25 cellular contexts compared by ENCODE assay signal in genomic region chr18:47113796-47114540, GRCh38. TPM values are rescaled to one million over a fixed set of nuclear protein-coding genes. Genes with fewer than 3 reads are reported as not detected.
A peak's percentile ranks its signal among the peaks of the same experiment; 100 is the strongest.
DNase-seq lines count a peak whose midpoint lies in the region; ATAC-seq and TF ChIP-seq lines count a peak whose summit lies in the region.
"Had no signal": no experiment of that assay in that cellular context is flagged by ENCODE, and none has a peak within 500 bp of the region (broad histone marks: within the 10 kb centered on the region; RNA-seq: fewer than 3 reads in every experiment).

No MANE protein-coding gene starts in this region.

- no peak for TF ChIP-seq CTCF in left lung (IDR thresholded peaks at IDR 0.05)

- H3K27me3 ChIP-seq in left lung, result no peaks in the 10 kb centered on the region
- H3K27me3 ChIP-seq in CD8-positive, alpha-beta memory T cell (ENCODE audit: insufficient read depth, low read length, poor library complexity, severe bottlenecking), result no peaks in the 10 kb centered on the region
- H3K27me3 ChIP-seq: body of pancreas, pancreas, upper lobe of right lung had no signal

- DNase-seq in A172 (ENCODE audit: low spot score) (peak; percentile 45), GM04504 (ENCODE audit: low read depth) (peak; percentile 82), RPMI7951 (ENCODE audit: low read depth) (peak; percentile 2), fibroblast of peridontal ligament (ENCODE audit: extremely low read depth) (peak; percentile 63), left lung (no peak), nucleus accumbens (lab: John Stamatoyannopoulos, UW) (no peak)
- DNase-seq in activated naive CD4-positive, alpha-beta T cell (lab: John Stamatoyannopoulos, UW), result no peak
- no peak for DNase-seq in CD8-positive, alpha-beta memory T cell
- DNase-seq: activated CD4-positive, alpha-beta T cell treated with anti-CD3 and anti-CD28 coated beads for 4 hours; body of pancreas; effector memory CD4-positive, alpha-beta T cell; Karpas-422; left cardiac atrium; NCI-H1092 treated with DMSO at 0.1 percent for 48 hours; NCI-H2081; pancreas; right cardiac atrium; SHP77 treated with DMSO at 0.1 percent for 48 hours; upper lobe of right lung had no signal

- no peak overlapping the region for H3K27ac ChIP-seq in left lung
- H3K27ac ChIP-seq in CD8-positive, alpha-beta memory T cell (ENCODE audit: low read depth, low read length), result no peak overlapping the region
- H3K27ac ChIP-seq: C4-2B, upper lobe of right lung had no signal

- H3K36me3 Mint-ChIP-seq in CD8-positive, alpha-beta memory T cell, result peaks cover 0 to 75% (median 29%) of the 10 kb centered on the region in 3 donors

- no peak overlapping the region for H3K4me3 Mint-ChIP-seq in CD8-positive, alpha-beta memory T cell
- H3K4me3 Mint-ChIP-seq: activated naive CD8-positive, alpha-beta T cell; activated T-helper 1 cell treated with anti-CD3 and anti-CD28 coated beads, Interleukin-12 subunit alpha, Interleukin-12 subunit beta, Interleukin-2, Interleukin-4 antibody, amounts not matched to agents 30 ng/mL and 10 ng/mL and 1 ng/mL, durations not matched to agents 14 hours and 24 hours and 36 hours; natural killer cell treated with Interleukin-12 subunit alpha and Interleukin-12 subunit beta and Interleukin-15 and Interleukin-18, amount 100 ng/mL, for 72 hours had no signal

- no peaks in the 10 kb centered on the region for H3K4me1 ChIP-seq in left lung
- H3K4me1 ChIP-seq in CD8-positive, alpha-beta memory T cell (ENCODE audit: insufficient read depth, low read length), result no peaks in the 10 kb centered on the region
- H3K4me1 ChIP-seq: upper lobe of right lung had no signal

- no peaks in the 10 kb centered on the region for H3K9me3 ChIP-seq in left lung
- H3K9me3 ChIP-seq in CD8-positive, alpha-beta memory T cell (ENCODE audit: low read length), result no peaks in the 10 kb centered on the region
- H3K9me3 ChIP-seq: body of pancreas, pancreas, upper lobe of right lung had no signal

- POLR2A ChIA-PET in CD8-positive, alpha-beta memory T cell (lab: Charles Lee), result no interaction called here

- intact Hi-C loops in left lung (cut with DNase I), result no loop called here

- peaks cover 0 to 65% of the 10 kb centered on the region in 2 donors for H3K36me3 ChIP-seq in left lung
- no peaks in the 10 kb centered on the region for H3K36me3 ChIP-seq in CD8-positive, alpha-beta memory T cell (ENCODE audit: insufficient read depth, low read length)
- H3K36me3 ChIP-seq: pancreas had no signal

- no peaks in the 10 kb centered on the region for H3K9me3 Mint-ChIP-seq in CD8-positive, alpha-beta memory T cell
- H3K9me3 Mint-ChIP-seq: activated T-helper 1 cell treated with anti-CD3 and anti-CD28 coated beads, Interleukin-12 subunit alpha, Interleukin-12 subunit beta, Interleukin-2, Interleukin-4 antibody, amounts not matched to agents 30 ng/mL and 10 ng/mL and 1 ng/mL, durations not matched to agents 14 hours and 24 hours and 36 hours; natural killer cell treated with Interleukin-12 subunit alpha and Interleukin-12 subunit beta and Interleukin-15 and Interleukin-18, amount 100 ng/mL, for 72 hours had no signal

- no peaks in the 10 kb centered on the region for H3K4me1 Mint-ChIP-seq in CD8-positive, alpha-beta memory T cell

- H3K27me3 Mint-ChIP-seq in CD8-positive, alpha-beta memory T cell, result no peaks in the 10 kb centered on the region
- H3K27me3 Mint-ChIP-seq: activated naive CD8-positive, alpha-beta T cell; natural killer cell treated with Interleukin-12 subunit alpha and Interleukin-12 subunit beta and Interleukin-15 and Interleukin-18, amount 100 ng/mL, for 72 hours had no signal

- CTCF ChIA-PET in CD8-positive, alpha-beta memory T cell (lab: Charles Lee), result interaction anchor here (0.8 kb wide), 1 partner anchor 9 kb away, joined by 4 read pairs; no protein-coding TSS in a partner anchor

- H3K4me3 ChIP-seq in left lung, result no peak overlapping the region
- H3K4me3 ChIP-seq in CD8-positive, alpha-beta memory T cell (ENCODE audit: low read length), result no peak overlapping the region
- H3K4me3 ChIP-seq: body of pancreas, pancreas, upper lobe of right lung had no signal

- H3K27ac Mint-ChIP-seq in CD8-positive, alpha-beta memory T cell, result peak overlapping the region in 1 of 8 donors; percentile 24
- H3K27ac Mint-ChIP-seq: activated naive CD8-positive, alpha-beta T cell; activated T-helper 1 cell treated with anti-CD3 and anti-CD28 coated beads, Interleukin-12 subunit alpha, Interleukin-12 subunit beta, Interleukin-2, Interleukin-4 antibody, amounts not matched to agents 30 ng/mL and 10 ng/mL and 1 ng/mL, durations not matched to agents 14 hours and 24 hours and 36 hours; natural killer cell treated with Interleukin-12 subunit alpha and Interleukin-12 subunit beta and Interleukin-15 and Interleukin-18, amount 100 ng/mL, for 72 hours had no signal

- no peak for ATAC-seq in left lung
- ATAC-seq: body of pancreas; esophagus mucosa; HCT116; left cardiac atrium; natural killer cell treated with Interleukin-12 subunit alpha and Interleukin-12 subunit beta and Interleukin-15 and Interleukin-18, amount 100 ng/mL, for 72 hours; pancreas; right cardiac atrium; upper lobe of right lung had no signal

RNA-seq across cellular contexts. Expression of gene HDHD2, which starts 36.3 kb away (rescaled TPM):
- 18.2 and 22.3 TPM in 2 replicates for total RNA-seq in A172 (2014; rRNA removed; shearing (Covaris generic))
- total RNA-seq in RPMI7951 (2014; rRNA removed; shearing (Covaris generic)), result 15.1 and 16.8 TPM in 2 replicates
- total RNA-seq in left lung, result 10 to 100 TPM; 35.9 to 38.9 TPM
- total RNA-seq in CD8-positive, alpha-beta memory T cell, result 10 to 100 TPM; 25.6 to 27.3 TPM
- 45.7 TPM for polyA plus RNA-seq in CD8-positive, alpha-beta memory T cell

Comparison
In these comparisons a context has a peak if more than half of its experiments do, and no peak if none do; other contexts are left out.
1. DNase-seq: peak in A172 (single experiment), GM04504 (single experiment), RPMI7951 (single experiment) and fibroblast of peridontal ligament (single experiment); none in left lung (0 of 2), activated naive CD4-positive, alpha-beta T cell (0 of 4), CD8-positive, alpha-beta memory T cell (0 of 5) and nucleus accumbens (0 of 56).